In the genomic region with DNA sequence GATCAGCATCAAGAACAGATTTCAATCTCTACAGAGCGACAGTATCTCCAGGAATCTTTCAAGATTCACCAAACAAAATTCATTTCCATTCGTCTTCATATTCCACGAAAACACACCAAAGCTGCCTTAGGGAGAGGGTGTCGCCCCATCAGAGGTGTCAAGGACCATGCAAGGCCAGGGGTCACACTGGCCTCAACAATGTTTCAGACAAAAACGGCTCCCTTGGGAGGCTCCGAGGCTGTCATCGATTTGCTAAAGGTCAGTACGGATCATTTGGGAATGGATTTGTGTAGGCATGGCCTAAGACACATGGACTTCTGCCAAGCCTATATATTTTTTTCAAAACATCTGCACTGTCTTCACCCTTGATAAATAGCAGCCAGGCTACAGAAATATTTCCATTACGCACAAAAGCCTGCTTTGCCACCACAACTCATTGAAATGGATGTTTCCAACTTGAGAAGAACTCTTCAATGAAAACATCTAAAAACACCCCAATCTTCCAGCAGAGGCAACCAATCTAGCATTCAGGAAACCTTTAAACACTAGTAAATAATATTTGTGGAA, we compare ENCODE assay signal across 2 cellular contexts.
A peak's percentile ranks its signal among the peaks of the same experiment; 100 is the strongest.
TF ChIP-seq lines count a peak whose summit lies in the region.

No MANE protein-coding gene starts in this region.

TF ChIP-seq in SK-N-SH, 30 proteins besides CTCF, POLR2A, EP300 and RAD21 (continued from another document):
- no peak for TF ChIP-seq TAF1 (IDR thresholded peaks at IDR 0.05; ENCODE audit: borderline replicate concordance, low read depth, low read length)
- peak; percentile 54; the same call in 1 of the 2 replicates for TF ChIP-seq JUND (IDR thresholded peaks at IDR 0.05)
- no peak for TF ChIP-seq CHD2 (IDR thresholded peaks at IDR 0.05; ENCODE audit: low read length, partially characterized antibody)
- no peak for TF ChIP-seq SMC3 (IDR thresholded peaks at IDR 0.05; ENCODE audit: low read depth, low read length)
- peak; percentile 81 for TF ChIP-seq NFIC (IDR thresholded peaks at IDR 0.05; ENCODE audit: borderline replicate concordance)
- peak; percentile 84 for TF ChIP-seq TCF12 (IDR thresholded peaks at IDR 0.05)

TF ChIP-seq in SK-N-SH treated with all-trans-retinoic acid at 6 μM for 48 hours, 23 proteins besides CTCF, POLR2A, EP300 and RAD21 (continued from another document):
- TF ChIP-seq GLIS3 (CRISPR knock-in tag; IDR thresholded peaks at IDR 0.05) = no peak
- TF ChIP-seq ZFP3 (CRISPR knock-in tag; IDR thresholded peaks at IDR 0.05) = no peak
- TF ChIP-seq, protein P1, sequence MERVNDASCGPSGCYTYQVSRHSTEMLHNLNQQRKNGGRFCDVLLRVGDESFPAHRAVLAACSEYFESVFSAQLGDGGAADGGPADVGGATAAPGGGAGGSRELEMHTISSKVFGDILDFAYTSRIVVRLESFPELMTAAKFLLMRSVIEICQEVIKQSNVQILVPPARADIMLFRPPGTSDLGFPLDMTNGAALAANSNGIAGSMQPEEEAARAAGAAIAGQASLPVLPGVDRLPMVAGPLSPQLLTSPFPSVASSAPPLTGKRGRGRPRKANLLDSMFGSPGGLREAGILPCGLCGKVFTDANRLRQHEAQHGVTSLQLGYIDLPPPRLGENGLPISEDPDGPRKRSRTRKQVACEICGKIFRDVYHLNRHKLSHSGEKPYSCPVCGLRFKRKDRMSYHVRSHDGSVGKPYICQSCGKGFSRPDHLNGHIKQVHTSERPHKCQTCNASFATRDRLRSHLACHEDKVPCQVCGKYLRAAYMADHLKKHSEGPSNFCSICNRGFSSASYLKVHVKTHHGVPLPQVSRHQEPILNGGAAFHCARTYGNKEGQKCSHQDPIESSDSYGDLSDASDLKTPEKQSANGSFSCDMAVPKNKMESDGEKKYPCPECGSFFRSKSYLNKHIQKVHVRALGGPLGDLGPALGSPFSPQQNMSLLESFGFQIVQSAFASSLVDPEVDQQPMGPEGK (CRISPR knock-in tag; IDR thresholded peaks at IDR 0.05; ENCODE audit: borderline replicate concordance) = no peak
- TF ChIP-seq, protein P2, sequence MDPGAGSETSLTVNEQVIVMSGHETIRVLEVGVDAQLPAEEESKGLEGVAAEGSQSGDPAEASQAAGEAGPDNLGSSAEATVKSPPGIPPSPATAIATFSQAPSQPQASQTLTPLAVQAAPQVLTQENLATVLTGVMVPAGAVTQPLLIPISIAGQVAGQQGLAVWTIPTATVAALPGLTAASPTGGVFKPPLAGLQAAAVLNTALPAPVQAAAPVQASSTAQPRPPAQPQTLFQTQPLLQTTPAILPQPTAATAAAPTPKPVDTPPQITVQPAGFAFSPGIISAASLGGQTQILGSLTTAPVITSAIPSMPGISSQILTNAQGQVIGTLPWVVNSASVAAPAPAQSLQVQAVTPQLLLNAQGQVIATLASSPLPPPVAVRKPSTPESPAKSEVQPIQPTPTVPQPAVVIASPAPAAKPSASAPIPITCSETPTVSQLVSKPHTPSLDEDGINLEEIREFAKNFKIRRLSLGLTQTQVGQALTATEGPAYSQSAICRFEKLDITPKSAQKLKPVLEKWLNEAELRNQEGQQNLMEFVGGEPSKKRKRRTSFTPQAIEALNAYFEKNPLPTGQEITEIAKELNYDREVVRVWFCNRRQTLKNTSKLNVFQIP (CRISPR knock-in tag; IDR thresholded peaks at IDR 0.05; ENCODE audit: borderline replicate concordance, low read depth) = no peak
- no peak for TF ChIP-seq ZFP30 (CRISPR knock-in tag; IDR thresholded peaks at IDR 0.05)
- TF ChIP-seq BACH2 (CRISPR knock-in tag; IDR thresholded peaks at IDR 0.05; ENCODE audit: borderline replicate concordance) = no peak
- TF ChIP-seq ZNF565 (CRISPR knock-in tag; conservative IDR thresholded peaks at IDR 0.05; ENCODE audit: low read depth) = no peak
- no peak for TF ChIP-seq SNAI2 (CRISPR knock-in tag; IDR thresholded peaks at IDR 0.05)
- no peak for TF ChIP-seq ZC3H10 (CRISPR knock-in tag; IDR thresholded peaks at IDR 0.05)
- no peak for TF ChIP-seq TCF4 (CRISPR knock-in tag; IDR thresholded peaks at IDR 0.05; ENCODE audit: borderline replicate concordance)
- TF ChIP-seq ISL1 (CRISPR knock-in tag; IDR thresholded peaks at IDR 0.05) = no peak
- TF ChIP-seq OSR1 (CRISPR knock-in tag; IDR thresholded peaks at IDR 0.05) = no peak
